In genomic region chr2:241618836-241619235, GRCh38 we compare ENCODE assay signal across 18 cellular contexts. TPM values are rescaled to one million over a fixed set of nuclear protein-coding genes. Genes with fewer than 3 reads are reported as not detected.
DNase-seq lines count a peak whose midpoint lies in the region; ATAC-seq and TF ChIP-seq lines count a peak whose summit lies in the region.
"Had no signal": no experiment of that assay in that cellular context is flagged by ENCODE, and none has a peak within 500 bp of the region (broad histone marks: within the 10 kb centered on the region; RNA-seq: fewer than 3 reads in every experiment).

No MANE protein-coding gene starts in this region.

- DNase-seq in left ventricle myocardium inferior (no peak), left cardiac atrium (no peak), Karpas-422 (no peak), gastrocnemius medialis (no peak), NCI-H2029 (lab: John Stamatoyannopoulos, UW) (no peak), NCI-H526 treated with DMSO at 0.1 percent for 48 hours (lab: John Stamatoyannopoulos, UW) (no peak)
- DNase-seq: AML-193, brain microvascular endothelial cell, GM23248, MG63, NCI-H146, NCI-H2171 treated with DMSO at 0.1 percent for 48 hours, PC-9, posterior cingulate gyrus, upper lobe of right lung had no signal

- TF ChIP-seq CTCF in left ventricle myocardium inferior (IDR thresholded peaks at IDR 0.05; ENCODE audit: borderline replicate concordance) (no peak), gastrocnemius medialis (IDR thresholded peaks at IDR 0.05 in 4 of 5, conservative IDR thresholded peaks at IDR 0.05 in 1 of 5) (no peak)

- peaks cover 88% of the 10 kb centered on the region for H3K79me2 ChIP-seq in Karpas-422 (ENCODE audit: low read length)

- H3K4me3 ChIP-seq in left ventricle myocardium inferior: no peak overlapping the region
- H3K4me3 ChIP-seq in Karpas-422 (ENCODE audit: low read length): peak overlapping the region; percentile 52; the same call in 1 of the 2 replicates
- no peak overlapping the region for H3K4me3 ChIP-seq in gastrocnemius medialis
- H3K4me3 ChIP-seq: GM23248, lung, MG63, PC-9, upper lobe of right lung had no signal

- no peak overlapping the region for H2AFZ ChIP-seq in Karpas-422 (ENCODE audit: low read length)
- H2AFZ ChIP-seq: GM23248, PC-9 had no signal

- intact Hi-C loops in left ventricle myocardium inferior (cut with micrococcal nuclease) (no loop called here), left cardiac atrium (cut with DNase I) (no loop called here), gastrocnemius medialis (cut with DNase I; ENCODE audit: low total_unique reads) (no loop called here)

- H3K36me3 ChIP-seq in left ventricle myocardium inferior: no peaks in the 10 kb centered on the region
- H3K36me3 ChIP-seq in Karpas-422 (ENCODE audit: insufficient read depth, low read length): no peaks in the 10 kb centered on the region; the same call in 1 of the 2 replicates
- H3K36me3 ChIP-seq in gastrocnemius medialis: no peaks in the 10 kb centered on the region
- H3K36me3 ChIP-seq: brain microvascular endothelial cell, upper lobe of right lung had no signal

- in situ Hi-C loops in gastrocnemius medialis (cut with MboI; ENCODE audit: low sequenced_read_pairs in 4 of 4): no loop called here

- H3K9me2 ChIP-seq in Karpas-422 (replicated peaks; ENCODE audit: insufficient read depth, low read length): no peaks in the 10 kb centered on the region

- H3K9ac ChIP-seq in Karpas-422 (ENCODE audit: low read length): peak overlapping the region; percentile 47
- H3K9ac ChIP-seq: GM23248 had no signal

- H3K4me1 Mint-ChIP-seq in activated T-helper 17 cell treated with anti-CD3 and anti-CD28 coated beads, Interleukin-2, amount 50 U/mL, for 72 hours: peaks cover 39% of the 10 kb centered on the region

- peak overlapping the region; percentile 54 for H3K4me2 ChIP-seq in Karpas-422 (ENCODE audit: low read depth, low read length, poor library complexity, severe bottlenecking)
- H3K4me2 ChIP-seq: PC-9 had no signal

- H3K27ac ChIP-seq in left ventricle myocardium inferior (replicated peaks) (peak overlapping the region; percentile 91), Karpas-422 (ENCODE audit: low read length) (no peak overlapping the region), gastrocnemius medialis (peak overlapping the region in 3 of 4 donors; percentile 74 to 75 (median 74))
- H3K27ac ChIP-seq: brain microvascular endothelial cell, GM23248, PC-9 had no signal

- H3K27me3 ChIP-seq in left ventricle myocardium inferior (ENCODE audit: low read depth) (no peaks in the 10 kb centered on the region), Karpas-422 (ENCODE audit: low read length) (no peaks in the 10 kb centered on the region), gastrocnemius medialis (no peaks in the 10 kb centered on the region)
- H3K27me3 ChIP-seq: brain microvascular endothelial cell, MG63, upper lobe of right lung had no signal

- ATAC-seq in left cardiac atrium: no peak
- ATAC-seq in activated T-helper 17 cell treated with anti-CD3 and anti-CD28 coated beads, Interleukin-2, amount 50 U/mL, for 72 hours (replicated peaks): no peak
- ATAC-seq in gastrocnemius medialis: no peak
- ATAC-seq in HG03196 (IDR thresholded peaks at IDR 0.05; ENCODE audit: unreplicated experiment): no peak
- ATAC-seq: upper lobe of right lung had no signal

- peaks cover 41% of the 10 kb centered on the region for H3K36me3 Mint-ChIP-seq in activated T-helper 17 cell treated with anti-CD3 and anti-CD28 coated beads, Interleukin-2, amount 50 U/mL, for 72 hours (ENCODE audit: low read depth)

- H3K9me3 ChIP-seq in left ventricle myocardium inferior (replicated peaks) (no peaks in the 10 kb centered on the region), Karpas-422 (ENCODE audit: low read length) (no peaks in the 10 kb centered on the region), gastrocnemius medialis (no peaks in the 10 kb centered on the region)
- H3K9me3 ChIP-seq: upper lobe of right lung had no signal

- H3K4me3 Mint-ChIP-seq in activated T-helper 17 cell treated with anti-CD3 and anti-CD28 coated beads, Interleukin-2, amount 50 U/mL, for 72 hours: peak overlapping the region; percentile 80

- no peaks in the 10 kb centered on the region for H3K27me3 Mint-ChIP-seq in activated T-helper 17 cell treated with anti-CD3 and anti-CD28 coated beads, Interleukin-2, amount 50 U/mL, for 72 hours

- H3K27ac Mint-ChIP-seq in activated T-helper 17 cell treated with anti-CD3 and anti-CD28 coated beads, Interleukin-2, amount 50 U/mL, for 72 hours: peak overlapping the region; percentile 97

- TF ChIP-seq POLR2A in gastrocnemius medialis (IDR thresholded peaks at IDR 0.05): no peak

- peaks cover 43% of the 10 kb centered on the region for H3K4me1 ChIP-seq in left ventricle myocardium inferior
- H3K4me1 ChIP-seq in Karpas-422 (ENCODE audit: low read length): peaks cover 24% of the 10 kb centered on the region
- peaks cover 14 to 21% of the 10 kb centered on the region in 2 donors for H3K4me1 ChIP-seq in gastrocnemius medialis

- H4K20me1 ChIP-seq in Karpas-422 (ENCODE audit: insufficient read depth, low read depth, low read length): no peaks in the 10 kb centered on the region; the same call in 1 of the 2 replicates

- peaks cover 8% of the 10 kb centered on the region for H3K9me3 Mint-ChIP-seq in activated T-helper 17 cell treated with anti-CD3 and anti-CD28 coated beads, Interleukin-2, amount 50 U/mL, for 72 hours

RNA-seq across cellular contexts. Expression of gene THAP4, which starts 18.1 kb away (rescaled TPM):
- 68.8 TPM for total RNA-seq in left ventricle myocardium inferior
- 10 to 100 TPM; 73.3 to 74.4 TPM for total RNA-seq in left cardiac atrium
- total RNA-seq in Karpas-422 (2014; rRNA removed; shearing (Covaris generic); ENCODE audit: low replicate concordance): 45.4 and 107 TPM in 2 replicates
- total RNA-seq in activated T-helper 17 cell treated with anti-CD3 and anti-CD28 coated beads, Interleukin-2, amount 50 U/mL, for 72 hours: 10 to 100 TPM; 35.0 to 42.5 TPM
- total RNA-seq in gastrocnemius medialis: 10 to 100 TPM; 71.3 to 83.3 (median 79.9) TPM

RNA-seq across cellular contexts. Expression of gene ATG4B, which starts 18.7 kb away (rescaled TPM):
- total RNA-seq in left ventricle myocardium inferior: 39.9 TPM
- 10 to 100 TPM; 43.0 to 49.4 TPM for total RNA-seq in left cardiac atrium
- total RNA-seq in Karpas-422 (2014; rRNA removed; shearing (Covaris generic); ENCODE audit: low replicate concordance): 63.9 and 66.6 TPM in 2 replicates
- 10 to 100 TPM; 88.3 to 91.3 TPM for total RNA-seq in activated T-helper 17 cell treated with anti-CD3 and anti-CD28 coated beads, Interleukin-2, amount 50 U/mL, for 72 hours
- total RNA-seq in gastrocnemius medialis: 10 to 100 TPM; 32.0 to 57.5 (median 49.8) TPM
